Comparison of ENCODE assay signal across 18 cellular contexts in genomic region chr11:125680747-125681146, GRCh38. TPM values are rescaled to one million over a fixed set of nuclear protein-coding genes. Genes with fewer than 3 reads are reported as not detected.
DNase-seq lines count a peak whose midpoint lies in the region; ATAC-seq, FAIRE-seq and TF ChIP-seq lines count a peak whose summit lies in the region.
"Had no signal": no experiment of that assay in that cellular context is flagged by ENCODE, and none has a peak within 500 bp of the region (broad histone marks: within the 10 kb centered on the region; RNA-seq: fewer than 3 reads in every experiment).

TSS of gene ACRV1 (minus strand) at chr11:125680847. CDS start at chr11:125680780, 67 bp downstream.

- H3K4me1 Mint-ChIP-seq in GM23338 (peaks cover 15% of the 10 kb centered on the region), nephron progenitor cell (no peaks in the 10 kb centered on the region)

- H3K27me3 ChIP-seq in GM23338 (ENCODE audit: insufficient read depth), result no peaks in the 10 kb centered on the region
- H3K27me3 ChIP-seq in bronchial epithelial cell (ENCODE audit: control insufficient read depth, insufficient read depth, low read length), result no peaks in the 10 kb centered on the region
- no peaks in the 10 kb centered on the region for H3K27me3 ChIP-seq in testis
- H3K27me3 ChIP-seq: BE2C had no signal

- no peaks in the 10 kb centered on the region for H3F3A ChIP-seq in GM23338 (replicated peaks; ENCODE audit: low read depth)

- intact Hi-C loops in testis (cut with DNase I; ENCODE audit: low total_unique reads), result no loop called here

- H3K27ac Mint-ChIP-seq in GM23338 (0 out of 2 replicates have a peak within 1 kb of the TSS, but pooled peaks have one; percentile 26), nephron progenitor cell (no peak within 1 kb of the TSS)
- H3K27ac Mint-ChIP-seq: CD4-positive, alpha-beta T cell had no signal

- peaks cover 19% of the 10 kb centered on the region for H3K36me3 ChIP-seq in GM23338 (ENCODE audit: insufficient read depth)
- H3K36me3 ChIP-seq in bronchial epithelial cell (ENCODE audit: control insufficient read depth, insufficient read depth, low read length), result no peaks in the 10 kb centered on the region
- no peaks in the 10 kb centered on the region for H3K36me3 ChIP-seq in testis (ENCODE audit: low read depth, missing control alignments)

- H4K20me1 ChIP-seq in GM23338 (replicated peaks; ENCODE audit: insufficient read depth), result peaks cover 12% of the 10 kb centered on the region

- peaks cover under 1% of the 10 kb centered on the region for H3K27me3 Mint-ChIP-seq in GM23338 (ENCODE audit: insufficient read depth, low read depth, poor library complexity)
- H3K27me3 Mint-ChIP-seq in nephron progenitor cell (ENCODE audit: low read depth, poor library complexity), result no peaks in the 10 kb centered on the region
- H3K27me3 Mint-ChIP-seq: CD4-positive, alpha-beta T cell had no signal

- WGBS in testis, 2 donors, result 83 to 96% methylated on average over 1 of the region's 1 CpG

- H3K9me3 Mint-ChIP-seq in GM23338 (no peaks in the 10 kb centered on the region; the same call in 2 of the 3 replicates), nephron progenitor cell (no peaks in the 10 kb centered on the region)
- H3K9me3 Mint-ChIP-seq: CD4-positive, alpha-beta T cell had no signal

- no peak for DNase-seq in GM23338 (ENCODE audit: low spot score)
- peak; percentile 15 for DNase-seq in bronchial epithelial cell (ENCODE audit: low read depth)
- DNase-seq in epithelial cell of esophagus (ENCODE audit: low read depth), result peak; percentile 46
- DNase-seq in testis, result no peak
- DNase-seq in COLO829 (ENCODE audit: low spot score), result no peak
- no peak for DNase-seq in nephron progenitor cell
- DNase-seq: ACHN; BE2C; CD4-positive, alpha-beta T cell; DMS79 treated with DMSO at 0.1 percent for 48 hours had no signal

- no peaks in the 10 kb centered on the region for H3K9me2 ChIP-seq in GM23338 (ENCODE audit: insufficient read depth)

- no peak for FAIRE-seq in bronchial epithelial cell (lab: Jason Lieb, UNC)
- FAIRE-seq: A204.1, GM12878 had no signal

- H3K4me1 ChIP-seq in GM23338 (ENCODE audit: insufficient read depth) (peaks cover 4% of the 10 kb centered on the region), testis (no peaks in the 10 kb centered on the region)
- H3K4me1 ChIP-seq: BE2C, HAP-1 had no signal

- no peaks in the 10 kb centered on the region for H3K9me3 ChIP-seq in testis
- H3K9me3 ChIP-seq: BE2C, HAP-1 had no signal

- H3K27ac ChIP-seq in GM23338 (ENCODE audit: low read depth) (no peak within 1 kb of the TSS), testis (no peak within 1 kb of the TSS)
- H3K27ac ChIP-seq: C4-2B had no signal

- H3K4me2 ChIP-seq in GM23338, result no peak within 1 kb of the TSS

- TF ChIP-seq POLR2A in testis (IDR thresholded peaks at IDR 0.05), result no peak

- ATAC-seq in GM23338, result no peak
- no peak for ATAC-seq in HG03025 (IDR thresholded peaks at IDR 0.05; ENCODE audit: low FRiP score, unreplicated experiment)
- ATAC-seq: GM12878 had no signal

- H2AFZ ChIP-seq in GM23338, result no peak within 1 kb of the TSS

- TF ChIP-seq CTCF in GM23338 (conservative IDR thresholded peaks at IDR 0.05; ENCODE audit: low read depth in 2 of 2) (no peak), bronchial epithelial cell (IDR thresholded peaks at IDR 0.05; ENCODE audit: insufficient read depth, low read length, severe bottlenecking) (no peak), epithelial cell of esophagus (IDR thresholded peaks at IDR 0.05; ENCODE audit: insufficient read depth, low read depth, low read length, missing control alignments) (no peak), testis (IDR thresholded peaks at IDR 0.05) (no peak), nephron progenitor cell (IDR thresholded peaks at IDR 0.05) (no peak)

- no peak within 1 kb of the TSS for H3K4me3 Mint-ChIP-seq in GM23338
- H3K4me3 Mint-ChIP-seq in nephron progenitor cell, result no peak within 1 kb of the TSS
- H3K4me3 Mint-ChIP-seq: CD4-positive, alpha-beta T cell had no signal

- H3K4me3 ChIP-seq in GM23338 (no peak within 1 kb of the TSS), bronchial epithelial cell (ENCODE audit: low read depth, low read length) (no peak within 1 kb of the TSS), epithelial cell of esophagus (ENCODE audit: low read length) (no peak within 1 kb of the TSS), testis (no peak within 1 kb of the TSS)
- H3K4me3 ChIP-seq: GM12878, HAP-1 had no signal

- H3K79me2 ChIP-seq in GM23338 (replicated peaks; ENCODE audit: insufficient read depth), result no peaks in the 10 kb centered on the region

- H3K36me3 Mint-ChIP-seq in GM23338 (ENCODE audit: low read depth), result peaks cover 46% of the 10 kb centered on the region
- peaks cover 67% of the 10 kb centered on the region for H3K36me3 Mint-ChIP-seq in nephron progenitor cell (ENCODE audit: low read depth)

TF ChIP-seq in GM23338, 12 proteins besides CTCF, POLR2A, EP300 and RAD21:
- TF ChIP-seq ETS1 (IDR thresholded peaks at IDR 0.05) (no peak), REST (IDR thresholded peaks at IDR 0.05; ENCODE audit: unreplicated experiment) (no peak), EZH2 (IDR thresholded peaks at IDR 0.05; ENCODE audit: low read depth, unreplicated experiment) (no peak), JUNB (IDR thresholded peaks at IDR 0.05; ENCODE audit: unreplicated experiment) (no peak)

RNA-seq across cellular contexts. Expression of gene ACRV1, which starts in this region (rescaled TPM):
- not detected in 2 replicates for total RNA-seq in GM23338 (2014; rRNA removed; shearing (Covaris generic))
- polyA plus RNA-seq in GM23338 (2016; fragmentation: Nextera tagmentation; extraction: Ambion mirVana) (0.65 and 1.1 TPM in 2 replicates), testis (ENCODE audit: insufficient read depth, low read depth, low replicate concordance) (175 TPM)
- total RNA-seq in bronchial epithelial cell (not detected in 2 replicates), testis (10 to 100 TPM; 35.4 to 56.5 TPM)
- total RNA-seq: CD4-positive, alpha-beta T cell; G401; H4; HT-29 had no signal

Comparison
In these comparisons a context has a peak if more than half of its experiments do, and no peak if none do; other contexts are left out.
1. RNA of gene ACRV1 (total RNA-seq): 35.4 to 56.5 TPM in testis; not detected in GM23338 and not detected in bronchial epithelial cell; every median in the first group is over 10 times any median in the second.
2. RNA of gene ACRV1 (polyA plus RNA-seq): 175 TPM in testis (single experiment); 0.65 to 1.1 TPM in GM23338; every median in the first group is over 10 times any median in the second.
3. Peak in DNase-seq in bronchial epithelial cell; RNA of the gene not detected or under 1 TPM.